In the genomic region with DNA sequence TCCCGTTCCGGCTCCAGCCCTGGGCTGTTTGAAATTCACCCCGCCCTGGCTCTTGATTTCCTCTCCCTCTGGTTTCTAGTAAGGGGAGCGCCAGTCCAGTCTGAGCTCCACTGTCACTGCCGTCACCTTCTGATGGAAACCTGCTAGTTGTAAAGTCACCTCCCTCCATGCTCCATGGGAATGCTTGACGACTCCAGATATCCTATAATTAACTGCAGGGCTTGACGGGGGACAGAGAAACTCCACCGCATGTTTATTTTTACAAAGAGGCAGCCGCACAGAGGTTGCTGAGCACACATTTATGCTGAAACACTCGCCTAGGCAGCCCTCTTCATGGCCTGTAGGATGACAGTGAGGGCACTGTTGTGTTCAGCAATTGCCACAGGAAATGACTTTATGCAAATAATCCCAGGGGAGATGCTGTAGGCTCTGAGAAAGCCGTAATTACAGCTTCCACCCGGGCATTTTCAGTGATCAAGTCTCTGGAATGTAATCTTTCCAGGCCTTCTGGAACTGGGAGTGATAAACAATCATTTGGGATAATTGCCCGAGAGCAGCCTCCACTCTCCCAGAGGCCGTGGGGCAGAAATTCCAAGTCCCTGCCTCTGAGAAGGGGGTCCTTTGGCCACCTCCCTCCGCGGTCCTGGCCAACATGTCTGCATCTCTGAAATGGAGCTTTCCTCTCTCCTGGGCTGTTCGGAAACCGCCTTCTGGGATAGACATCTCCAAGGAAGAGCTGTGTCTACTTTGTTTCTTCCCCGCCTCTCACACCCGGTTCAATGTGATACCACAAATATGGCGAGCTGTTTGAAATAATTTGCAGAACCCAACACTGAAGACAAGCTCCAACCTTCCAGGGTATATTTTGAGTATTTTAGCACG, we compare ENCODE assay signal across 8 cellular contexts.
DNase-seq lines count a peak whose midpoint lies in the region; ATAC-seq and TF ChIP-seq lines count a peak whose summit lies in the region.

No MANE protein-coding gene starts in this region.

- no peaks in the 10 kb centered on the region for H3K79me2 ChIP-seq in PC-9 (ENCODE audit: low read depth)

- no peak for DNase-seq in Calu3
- DNase-seq in spleen: no peak
- no peak for DNase-seq in PC-9
- no peak for DNase-seq in globus pallidus (ENCODE audit: low spot score)
- DNase-seq in stimulated activated CD4-positive, alpha-beta T cell treated with anti-CD3 and anti-CD28 coated beads, Interleukin-2, amount 100 ng/mL, for 24 hours: no peak

- H4K20me1 ChIP-seq in PC-9 (ENCODE audit: insufficient read depth): no peaks in the 10 kb centered on the region

- H3K4me2 ChIP-seq in PC-9: no peak overlapping the region

- peaks cover 16% of the 10 kb centered on the region for H3K36me3 Mint-ChIP-seq in Calu3 (ENCODE audit: insufficient read depth, unreplicated experiment)

- peak overlapping the region; percentile 43 for H3K27ac Mint-ChIP-seq in Calu3 (ENCODE audit: unreplicated experiment)

- no peak overlapping the region for H2AFZ ChIP-seq in PC-9

- H3K36me3 ChIP-seq in esophagus (ENCODE audit: control insufficient read depth in 2 of 2, insufficient read depth in 2 of 2, low read length in 1 of 2) (no peaks in the 10 kb centered on the region), spleen (no peaks in the 10 kb centered on the region), PC-9 (ENCODE audit: low read depth) (no peaks in the 10 kb centered on the region)

- 67 to 68% methylated on average over 22 of the region's 22 CpGs for WGBS in esophagus, 2 donors
- 68 to 79% (median 70%) methylated on average over 22 of the region's 22 CpGs for WGBS in spleen, 5 donors

- POLR2A ChIA-PET in PC-9 (lab: Charles Lee; ENCODE audit: unreplicated experiment): no interaction called here

- H3K4me1 ChIP-seq in esophagus (ENCODE audit: control insufficient read depth in 2 of 2, insufficient read depth in 2 of 2, low read length in 1 of 2): peaks cover 4 to 5% of the 10 kb centered on the region in 2 donors
- peaks cover 0 to 52% (median 34%) of the 10 kb centered on the region in 6 donors for H3K4me1 ChIP-seq in spleen
- H3K4me1 ChIP-seq in PC-9 (replicated peaks; ENCODE audit: insufficient read depth): peaks cover 30% of the 10 kb centered on the region

- peak in 1 of 3 donors; percentile 42 for TF ChIP-seq POLR2A in spleen (IDR thresholded peaks at IDR 0.05)

- H3K9me3 ChIP-seq in esophagus (ENCODE audit: control insufficient read depth in 2 of 2, insufficient read depth in 1 of 2, low read depth in 1 of 2, low read length in 1 of 2) (no peaks in the 10 kb centered on the region), spleen (peaks cover 0 to 12% (median 0%) of the 10 kb centered on the region in 8 donors), PC-9 (ENCODE audit: insufficient read depth, low read depth) (no peaks in the 10 kb centered on the region)

- no peak for TF ChIP-seq CTCF in Calu3 (IDR thresholded peaks at IDR 0.05; ENCODE audit: unreplicated experiment)
- TF ChIP-seq CTCF in spleen (IDR thresholded peaks at IDR 0.05 in 8 of 11, conservative IDR thresholded peaks at IDR 0.05 in 3 of 11): peak in 6 of 11 experiments; percentile 4 to 32 (median 18)
- no peak for TF ChIP-seq CTCF in PC-9 (conservative IDR thresholded peaks at IDR 0.05)

- H3K4me3 ChIP-seq in esophagus (ENCODE audit: low read depth in 1 of 2, low read length in 2 of 2): no peak overlapping the region
- H3K4me3 ChIP-seq in spleen: peak overlapping the region in 5 of 8 donors; percentile 3 to 55 (median 8)
- H3K4me3 ChIP-seq in PC-9: no peak overlapping the region

- no peaks in the 10 kb centered on the region for H3K9me2 ChIP-seq in PC-9 (ENCODE audit: insufficient read depth)

- H3K27ac ChIP-seq in esophagus (ENCODE audit: low read depth in 2 of 2, low read length in 1 of 2) (peak overlapping the region; percentile 45 to 54), spleen (peak overlapping the region; percentile 42 to 88 (median 82)), PC-9 (no peak overlapping the region)

- H3K27me3 ChIP-seq in esophagus (ENCODE audit: control insufficient read depth in 1 of 2, insufficient read depth in 2 of 2, low read length in 2 of 2): no peaks in the 10 kb centered on the region
- H3K27me3 ChIP-seq in spleen (replicated peaks in 1 of 7): no peaks in the 10 kb centered on the region
- no peaks in the 10 kb centered on the region for H3K27me3 ChIP-seq in PC-9 (ENCODE audit: insufficient read depth, low read depth)

- H3K27me3 Mint-ChIP-seq in Calu3 (ENCODE audit: unreplicated experiment): no peaks in the 10 kb centered on the region

- intact Hi-C loops in Calu3 (cut with micrococcal nuclease; ENCODE audit: unreplicated experiment) (no loop called here), spleen (cut with DNase I; ENCODE audit: low total_unique reads) (loop anchor here (10.0 kb wide), 1 partner anchor 300 kb away; the partner anchor contains the start of gene KLF6), PC-9 (cut with micrococcal nuclease; ENCODE audit: unreplicated experiment) (no loop called here)

- no TSS peak for BruUV-seq in Calu3 (replicated peaks; lab: Mats Ljungman, UMichigan)
- no TSS peak for BruUV-seq in PC-9 (replicated peaks; lab: Mats Ljungman, UMichigan)

- peaks cover 20% of the 10 kb centered on the region for H3F3A ChIP-seq in PC-9 (ENCODE audit: insufficient read depth, low read depth)

- no peak overlapping the region for H3K4me3 Mint-ChIP-seq in Calu3 (ENCODE audit: low read depth, unreplicated experiment)

- peaks cover 3% of the 10 kb centered on the region for H3K9me3 Mint-ChIP-seq in Calu3 (ENCODE audit: low read depth, unreplicated experiment)

- CTCF ChIA-PET in Calu3 (lab: Charles Lee): no interaction called here
- CTCF ChIA-PET in PC-9 (lab: Charles Lee): no interaction called here

- H3K4me1 Mint-ChIP-seq in Calu3 (ENCODE audit: low read depth, unreplicated experiment): peaks cover 40% of the 10 kb centered on the region

- ATAC-seq in GM19452 (IDR thresholded peaks at IDR 0.05; ENCODE audit: unreplicated experiment) (peak; percentile 84), HG03432 (IDR thresholded peaks at IDR 0.05; ENCODE audit: unreplicated experiment) (peak; percentile 82)

Comparison
In these comparisons a context has a peak if more than half of its experiments do, and no peak if none do; other contexts are left out.
1. CTCF ChIP-seq: peak in spleen (6 of 11); none in Calu3 (single experiment) and PC-9 (single experiment).
2. H3K4me3 ChIP-seq: peak in spleen (5 of 8); none in esophagus (0 of 2) and PC-9 (single experiment).